ENCODE assay signal across 3 cellular contexts in the genomic region with DNA sequence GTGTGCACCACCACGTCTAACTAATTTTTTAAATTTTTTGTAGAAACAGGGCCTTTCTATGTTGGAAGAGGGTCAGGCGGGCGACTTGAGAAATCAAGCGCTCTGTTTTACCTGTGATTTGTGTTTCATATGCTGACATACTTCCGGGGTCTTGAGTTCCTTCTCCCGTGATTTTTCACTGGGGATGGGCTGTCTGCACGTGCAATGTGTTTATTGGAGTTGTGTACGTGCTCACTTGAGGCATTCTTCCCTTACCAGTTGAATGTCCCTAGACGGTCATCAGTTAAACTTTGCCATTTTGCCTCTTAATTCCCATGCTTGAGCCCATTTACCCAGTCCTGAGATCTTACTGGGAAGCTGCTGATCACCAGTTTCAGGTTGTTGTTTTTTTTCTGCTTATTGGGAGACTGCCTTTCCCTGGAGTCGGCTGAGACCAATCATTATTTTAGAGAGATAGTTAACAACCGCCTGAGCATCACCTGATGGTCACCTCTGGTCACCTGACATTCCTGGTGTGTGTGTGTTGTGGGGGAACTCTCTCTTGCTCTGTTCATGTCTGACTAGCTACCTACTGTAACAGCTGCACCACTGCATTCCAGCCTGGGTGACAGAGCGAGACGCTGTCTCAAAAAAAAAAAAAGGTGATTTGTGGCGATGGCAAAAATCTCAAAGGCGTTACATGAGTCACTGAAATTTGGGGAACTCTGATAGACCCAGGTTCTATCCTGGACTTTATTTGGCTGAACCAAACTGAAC.
TF ChIP-seq lines count a peak whose summit lies in the region.

No MANE protein-coding gene starts in this region.

TF ChIP-seq in A549, 52 proteins besides CTCF, POLR2A, EP300 and RAD21:
- TF ChIP-seq FOSB (CRISPR knock-in tag; IDR thresholded peaks at IDR 0.05) (no peak), TFCP2L1 (CRISPR knock-in tag; IDR thresholded peaks at IDR 0.05) (no peak), HOXA7 (CRISPR knock-in tag; IDR thresholded peaks at IDR 0.05) (no peak), ZFP36 (IDR thresholded peaks at IDR 0.05; ENCODE audit: borderline replicate concordance, partially characterized antibody) (no peak), CEBPB (IDR thresholded peaks at IDR 0.05) (no peak)
- TF ChIP-seq, protein P1, sequence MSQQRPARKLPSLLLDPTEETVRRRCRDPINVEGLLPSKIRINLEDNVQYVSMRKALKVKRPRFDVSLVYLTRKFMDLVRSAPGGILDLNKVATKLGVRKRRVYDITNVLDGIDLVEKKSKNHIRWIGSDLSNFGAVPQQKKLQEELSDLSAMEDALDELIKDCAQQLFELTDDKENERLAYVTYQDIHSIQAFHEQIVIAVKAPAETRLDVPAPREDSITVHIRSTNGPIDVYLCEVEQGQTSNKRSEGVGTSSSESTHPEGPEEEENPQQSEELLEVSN (IDR thresholded peaks at IDR 0.05; ENCODE audit: borderline replicate concordance, low read depth), result no peak
- TF ChIP-seq, protein P2, sequence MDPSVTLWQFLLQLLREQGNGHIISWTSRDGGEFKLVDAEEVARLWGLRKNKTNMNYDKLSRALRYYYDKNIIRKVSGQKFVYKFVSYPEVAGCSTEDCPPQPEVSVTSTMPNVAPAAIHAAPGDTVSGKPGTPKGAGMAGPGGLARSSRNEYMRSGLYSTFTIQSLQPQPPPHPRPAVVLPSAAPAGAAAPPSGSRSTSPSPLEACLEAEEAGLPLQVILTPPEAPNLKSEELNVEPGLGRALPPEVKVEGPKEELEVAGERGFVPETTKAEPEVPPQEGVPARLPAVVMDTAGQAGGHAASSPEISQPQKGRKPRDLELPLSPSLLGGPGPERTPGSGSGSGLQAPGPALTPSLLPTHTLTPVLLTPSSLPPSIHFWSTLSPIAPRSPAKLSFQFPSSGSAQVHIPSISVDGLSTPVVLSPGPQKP (IDR thresholded peaks at IDR 0.05; ENCODE audit: low read depth, low read length), result no peak

TF ChIP-seq in GM23338, 12 proteins besides CTCF, POLR2A, EP300 and RAD21 (continues in another document):
- TF ChIP-seq, protein P3, sequence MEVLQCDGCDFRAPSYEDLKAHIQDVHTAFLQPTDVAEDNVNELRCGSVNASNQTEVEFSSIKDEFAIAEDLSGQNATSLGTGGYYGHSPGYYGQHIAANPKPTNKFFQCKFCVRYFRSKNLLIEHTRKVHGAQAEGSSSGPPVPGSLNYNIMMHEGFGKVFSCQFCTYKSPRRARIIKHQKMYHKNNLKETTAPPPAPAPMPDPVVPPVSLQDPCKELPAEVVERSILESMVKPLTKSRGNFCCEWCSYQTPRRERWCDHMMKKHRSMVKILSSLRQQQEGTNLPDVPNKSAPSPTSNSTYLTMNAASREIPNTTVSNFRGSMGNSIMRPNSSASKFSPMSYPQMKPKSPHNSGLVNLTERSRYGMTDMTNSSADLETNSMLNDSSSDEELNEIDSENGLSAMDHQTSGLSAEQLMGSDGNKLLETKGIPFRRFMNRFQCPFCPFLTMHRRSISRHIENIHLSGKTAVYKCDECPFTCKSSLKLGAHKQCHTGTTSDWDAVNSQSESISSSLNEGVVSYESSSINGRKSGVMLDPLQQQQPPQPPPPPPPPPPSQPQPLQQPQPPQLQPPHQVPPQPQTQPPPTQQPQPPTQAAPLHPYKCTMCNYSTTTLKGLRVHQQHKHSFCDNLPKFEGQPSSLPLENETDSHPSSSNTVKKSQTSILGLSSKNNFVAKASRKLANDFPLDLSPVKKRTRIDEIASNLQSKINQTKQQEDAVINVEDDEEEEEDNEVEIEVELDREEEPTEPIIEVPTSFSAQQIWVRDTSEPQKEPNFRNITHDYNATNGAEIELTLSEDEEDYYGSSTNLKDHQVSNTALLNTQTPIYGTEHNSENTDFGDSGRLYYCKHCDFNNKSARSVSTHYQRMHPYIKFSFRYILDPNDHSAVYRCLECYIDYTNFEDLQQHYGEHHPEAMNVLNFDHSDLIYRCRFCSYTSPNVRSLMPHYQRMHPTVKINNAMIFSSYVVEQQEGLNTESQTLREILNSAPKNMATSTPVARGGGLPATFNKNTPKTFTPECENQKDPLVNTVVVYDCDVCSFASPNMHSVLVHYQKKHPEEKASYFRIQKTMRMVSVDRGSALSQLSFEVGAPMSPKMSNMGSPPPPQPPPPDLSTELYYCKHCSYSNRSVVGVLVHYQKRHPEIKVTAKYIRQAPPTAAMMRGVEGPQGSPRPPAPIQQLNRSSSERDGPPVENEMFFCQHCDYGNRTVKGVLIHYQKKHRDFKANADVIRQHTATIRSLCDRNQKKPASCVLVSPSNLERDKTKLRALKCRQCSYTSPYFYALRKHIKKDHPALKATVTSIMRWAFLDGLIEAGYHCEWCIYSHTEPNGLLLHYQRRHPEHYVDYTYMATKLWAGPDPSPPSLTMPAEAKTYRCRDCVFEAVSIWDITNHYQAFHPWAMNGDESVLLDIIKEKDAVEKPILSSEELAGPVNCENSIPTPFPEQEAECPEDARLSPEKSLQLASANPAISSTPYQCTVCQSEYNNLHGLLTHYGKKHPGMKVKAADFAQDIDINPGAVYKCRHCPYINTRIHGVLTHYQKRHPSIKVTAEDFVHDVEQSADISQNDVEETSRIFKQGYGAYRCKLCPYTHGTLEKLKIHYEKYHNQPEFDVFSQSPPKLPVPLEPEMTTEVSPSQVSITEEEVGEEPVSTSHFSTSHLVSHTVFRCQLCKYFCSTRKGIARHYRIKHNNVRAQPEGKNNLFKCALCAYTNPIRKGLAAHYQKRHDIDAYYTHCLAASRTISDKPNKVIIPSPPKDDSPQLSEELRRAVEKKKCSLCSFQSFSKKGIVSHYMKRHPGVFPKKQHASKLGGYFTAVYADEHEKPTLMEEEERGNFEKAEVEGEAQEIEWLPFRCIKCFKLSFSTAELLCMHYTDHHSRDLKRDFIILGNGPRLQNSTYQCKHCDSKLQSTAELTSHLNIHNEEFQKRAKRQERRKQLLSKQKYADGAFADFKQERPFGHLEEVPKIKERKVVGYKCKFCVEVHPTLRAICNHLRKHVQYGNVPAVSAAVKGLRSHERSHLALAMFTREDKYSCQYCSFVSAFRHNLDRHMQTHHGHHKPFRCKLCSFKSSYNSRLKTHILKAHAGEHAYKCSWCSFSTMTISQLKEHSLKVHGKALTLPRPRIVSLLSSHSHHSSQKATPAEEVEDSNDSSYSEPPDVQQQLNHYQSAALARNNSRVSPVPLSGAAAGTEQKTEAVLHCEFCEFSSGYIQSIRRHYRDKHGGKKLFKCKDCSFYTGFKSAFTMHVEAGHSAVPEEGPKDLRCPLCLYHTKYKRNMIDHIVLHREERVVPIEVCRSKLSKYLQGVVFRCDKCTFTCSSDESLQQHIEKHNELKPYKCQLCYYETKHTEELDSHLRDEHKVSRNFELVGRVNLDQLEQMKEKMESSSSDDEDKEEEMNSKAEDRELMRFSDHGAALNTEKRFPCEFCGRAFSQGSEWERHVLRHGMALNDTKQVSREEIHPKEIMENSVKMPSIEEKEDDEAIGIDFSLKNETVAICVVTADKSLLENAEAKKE (CRISPR knock-in tag; IDR thresholded peaks at IDR 0.05), result no peak
- TF ChIP-seq STAT1 (IDR thresholded peaks at IDR 0.05; ENCODE audit: unreplicated experiment), result no peak
- TF ChIP-seq JUNB (IDR thresholded peaks at IDR 0.05; ENCODE audit: unreplicated experiment), result no peak
- TF ChIP-seq NANOG (IDR thresholded peaks at IDR 0.05; ENCODE audit: borderline replicate concordance), result no peak
- TF ChIP-seq, protein P4, sequence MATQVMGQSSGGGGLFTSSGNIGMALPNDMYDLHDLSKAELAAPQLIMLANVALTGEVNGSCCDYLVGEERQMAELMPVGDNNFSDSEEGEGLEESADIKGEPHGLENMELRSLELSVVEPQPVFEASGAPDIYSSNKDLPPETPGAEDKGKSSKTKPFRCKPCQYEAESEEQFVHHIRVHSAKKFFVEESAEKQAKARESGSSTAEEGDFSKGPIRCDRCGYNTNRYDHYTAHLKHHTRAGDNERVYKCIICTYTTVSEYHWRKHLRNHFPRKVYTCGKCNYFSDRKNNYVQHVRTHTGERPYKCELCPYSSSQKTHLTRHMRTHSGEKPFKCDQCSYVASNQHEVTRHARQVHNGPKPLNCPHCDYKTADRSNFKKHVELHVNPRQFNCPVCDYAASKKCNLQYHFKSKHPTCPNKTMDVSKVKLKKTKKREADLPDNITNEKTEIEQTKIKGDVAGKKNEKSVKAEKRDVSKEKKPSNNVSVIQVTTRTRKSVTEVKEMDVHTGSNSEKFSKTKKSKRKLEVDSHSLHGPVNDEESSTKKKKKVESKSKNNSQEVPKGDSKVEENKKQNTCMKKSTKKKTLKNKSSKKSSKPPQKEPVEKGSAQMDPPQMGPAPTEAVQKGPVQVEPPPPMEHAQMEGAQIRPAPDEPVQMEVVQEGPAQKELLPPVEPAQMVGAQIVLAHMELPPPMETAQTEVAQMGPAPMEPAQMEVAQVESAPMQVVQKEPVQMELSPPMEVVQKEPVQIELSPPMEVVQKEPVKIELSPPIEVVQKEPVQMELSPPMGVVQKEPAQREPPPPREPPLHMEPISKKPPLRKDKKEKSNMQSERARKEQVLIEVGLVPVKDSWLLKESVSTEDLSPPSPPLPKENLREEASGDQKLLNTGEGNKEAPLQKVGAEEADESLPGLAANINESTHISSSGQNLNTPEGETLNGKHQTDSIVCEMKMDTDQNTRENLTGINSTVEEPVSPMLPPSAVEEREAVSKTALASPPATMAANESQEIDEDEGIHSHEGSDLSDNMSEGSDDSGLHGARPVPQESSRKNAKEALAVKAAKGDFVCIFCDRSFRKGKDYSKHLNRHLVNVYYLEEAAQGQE (IDR thresholded peaks at IDR 0.05; ENCODE audit: unreplicated experiment), result no peak

TF ChIP-seq in GM12878, 131 proteins besides CTCF, POLR2A, EP300 and RAD21 (continues in another document):
- TF ChIP-seq NFIC (IDR thresholded peaks at IDR 0.05; ENCODE audit: low read depth, low read length) (no peak), RUNX3 (IDR thresholded peaks at IDR 0.05; ENCODE audit: low read length) (peak; percentile 47; the same call in 1 of the 2 replicates), SPI1 (IDR thresholded peaks at IDR 0.05; ENCODE audit: borderline replicate concordance, insufficient read depth, low read depth, low read length) (peak; percentile 16; the same call in 1 of the 2 replicates), RAD51 (IDR thresholded peaks at IDR 0.05) (peak; percentile 94), NFXL1 (IDR thresholded peaks at IDR 0.05; ENCODE audit: borderline replicate concordance) (0 out of 2 replicates have a peak, but pooled peaks have one; percentile 4), CBFB (IDR thresholded peaks at IDR 0.05; ENCODE audit: low read depth) (0 out of 2 replicates have a peak, but pooled peaks have one; percentile 23), IKZF1 (conservative IDR thresholded peaks at IDR 0.05) (peak; percentile 23; the same call in 1 of the 2 replicates), SMAD5 (IDR thresholded peaks at IDR 0.05; ENCODE audit: low read depth) (no peak), PAX5 (IDR thresholded peaks at IDR 0.05; ENCODE audit: borderline replicate concordance, low read depth, low read length) (peak; percentile 43; the same call in 1 of the 2 replicates), BHLHE40 (IDR thresholded peaks at IDR 0.05; ENCODE audit: borderline replicate concordance in 1 of 2, low read depth in 2 of 2, low read length in 1 of 2) (peak in 1 of 2 experiments; percentile 46; a peak in 1 of 4 replicates), ETV6 (conservative IDR thresholded peaks at IDR 0.05 in 1 of 2, IDR thresholded peaks at IDR 0.05 in 1 of 2; ENCODE audit: borderline replicate concordance in 1 of 2, low read depth in 1 of 2) (0 out of 4 replicates have a peak, but pooled peaks of 1 of the 2 experiments have one; percentile 66), EED (IDR thresholded peaks at IDR 0.05; ENCODE audit: low read depth) (peak; percentile 76), JUNB (IDR thresholded peaks at IDR 0.05) (no peak)
- TF ChIP-seq, protein P5, sequence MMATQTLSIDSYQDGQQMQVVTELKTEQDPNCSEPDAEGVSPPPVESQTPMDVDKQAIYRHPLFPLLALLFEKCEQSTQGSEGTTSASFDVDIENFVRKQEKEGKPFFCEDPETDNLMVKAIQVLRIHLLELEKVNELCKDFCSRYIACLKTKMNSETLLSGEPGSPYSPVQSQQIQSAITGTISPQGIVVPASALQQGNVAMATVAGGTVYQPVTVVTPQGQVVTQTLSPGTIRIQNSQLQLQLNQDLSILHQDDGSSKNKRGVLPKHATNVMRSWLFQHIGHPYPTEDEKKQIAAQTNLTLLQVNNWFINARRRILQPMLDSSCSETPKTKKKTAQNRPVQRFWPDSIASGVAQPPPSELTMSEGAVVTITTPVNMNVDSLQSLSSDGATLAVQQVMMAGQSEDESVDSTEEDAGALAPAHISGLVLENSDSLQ (IDR thresholded peaks at IDR 0.05), result peak; percentile 44; the same call in 1 of the 2 replicates
- TF ChIP-seq, protein P6, sequence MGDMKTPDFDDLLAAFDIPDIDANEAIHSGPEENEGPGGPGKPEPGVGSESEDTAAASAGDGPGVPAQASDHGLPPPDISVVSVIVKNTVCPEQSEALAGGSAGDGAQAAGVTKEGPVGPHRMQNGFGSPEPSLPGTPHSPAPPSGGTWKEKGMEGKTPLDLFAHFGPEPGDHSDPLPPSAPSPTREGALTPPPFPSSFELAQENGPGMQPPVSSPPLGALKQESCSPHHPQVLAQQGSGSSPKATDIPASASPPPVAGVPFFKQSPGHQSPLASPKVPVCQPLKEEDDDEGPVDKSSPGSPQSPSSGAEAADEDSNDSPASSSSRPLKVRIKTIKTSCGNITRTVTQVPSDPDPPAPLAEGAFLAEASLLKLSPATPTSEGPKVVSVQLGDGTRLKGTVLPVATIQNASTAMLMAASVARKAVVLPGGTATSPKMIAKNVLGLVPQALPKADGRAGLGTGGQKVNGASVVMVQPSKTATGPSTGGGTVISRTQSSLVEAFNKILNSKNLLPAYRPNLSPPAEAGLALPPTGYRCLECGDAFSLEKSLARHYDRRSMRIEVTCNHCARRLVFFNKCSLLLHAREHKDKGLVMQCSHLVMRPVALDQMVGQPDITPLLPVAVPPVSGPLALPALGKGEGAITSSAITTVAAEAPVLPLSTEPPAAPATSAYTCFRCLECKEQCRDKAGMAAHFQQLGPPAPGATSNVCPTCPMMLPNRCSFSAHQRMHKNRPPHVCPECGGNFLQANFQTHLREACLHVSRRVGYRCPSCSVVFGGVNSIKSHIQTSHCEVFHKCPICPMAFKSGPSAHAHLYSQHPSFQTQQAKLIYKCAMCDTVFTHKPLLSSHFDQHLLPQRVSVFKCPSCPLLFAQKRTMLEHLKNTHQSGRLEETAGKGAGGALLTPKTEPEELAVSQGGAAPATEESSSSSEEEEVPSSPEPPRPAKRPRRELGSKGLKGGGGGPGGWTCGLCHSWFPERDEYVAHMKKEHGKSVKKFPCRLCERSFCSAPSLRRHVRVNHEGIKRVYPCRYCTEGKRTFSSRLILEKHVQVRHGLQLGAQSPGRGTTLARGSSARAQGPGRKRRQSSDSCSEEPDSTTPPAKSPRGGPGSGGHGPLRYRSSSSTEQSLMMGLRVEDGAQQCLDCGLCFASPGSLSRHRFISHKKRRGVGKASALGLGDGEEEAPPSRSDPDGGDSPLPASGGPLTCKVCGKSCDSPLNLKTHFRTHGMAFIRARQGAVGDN (IDR thresholded peaks at IDR 0.05), result 0 out of 2 replicates have a peak, but pooled peaks have one; percentile 19
- TF ChIP-seq, protein P7, sequence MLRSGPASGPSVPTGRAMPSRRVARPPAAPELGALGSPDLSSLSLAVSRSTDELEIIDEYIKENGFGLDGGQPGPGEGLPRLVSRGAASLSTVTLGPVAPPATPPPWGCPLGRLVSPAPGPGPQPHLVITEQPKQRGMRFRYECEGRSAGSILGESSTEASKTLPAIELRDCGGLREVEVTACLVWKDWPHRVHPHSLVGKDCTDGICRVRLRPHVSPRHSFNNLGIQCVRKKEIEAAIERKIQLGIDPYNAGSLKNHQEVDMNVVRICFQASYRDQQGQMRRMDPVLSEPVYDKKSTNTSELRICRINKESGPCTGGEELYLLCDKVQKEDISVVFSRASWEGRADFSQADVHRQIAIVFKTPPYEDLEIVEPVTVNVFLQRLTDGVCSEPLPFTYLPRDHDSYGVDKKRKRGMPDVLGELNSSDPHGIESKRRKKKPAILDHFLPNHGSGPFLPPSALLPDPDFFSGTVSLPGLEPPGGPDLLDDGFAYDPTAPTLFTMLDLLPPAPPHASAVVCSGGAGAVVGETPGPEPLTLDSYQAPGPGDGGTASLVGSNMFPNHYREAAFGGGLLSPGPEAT (IDR thresholded peaks at IDR 0.05; ENCODE audit: low read depth), result peak; percentile 39; the same call in 1 of the 2 replicates
